ENCODE assay signal across 9 cellular contexts in genomic region chr5:152271420-152271819, GRCh38.
DNase-seq lines count a peak whose midpoint lies in the region; ATAC-seq, FAIRE-seq and TF ChIP-seq lines count a peak whose summit lies in the region.
"Had no signal": no experiment of that assay in that cellular context is flagged by ENCODE, and none has a peak within 500 bp of the region (broad histone marks: within the 10 kb centered on the region; RNA-seq: fewer than 3 reads in every experiment).

No MANE protein-coding gene starts in this region.

- no peak overlapping the region for H3K4me3 Mint-ChIP-seq in activated CD8-positive, alpha-beta T cell treated with anti-CD3 and anti-CD28 coated beads, Interleukin-2, amount 10 ng/mL, durations not matched to agents 7 days and 5 days

- H3K4me3 ChIP-seq in keratinocyte (ENCODE audit: control insufficient read depth in 2 of 3, extremely low read depth in 1 of 3, insufficient read depth in 2 of 3, low read depth in 1 of 3, low read length in 3 of 3) = no peak overlapping the region
- H3K4me3 ChIP-seq: ovary had no signal

- no peak overlapping the region for H2AFZ ChIP-seq in keratinocyte (ENCODE audit: control insufficient read depth, low read length)

- dilution Hi-C loops in keratinocyte (cut with MboI; ENCODE audit: extremely low pct_ligation_motif_present, low sequenced_read_pairs) = no loop called here

- H3K27ac ChIP-seq in keratinocyte (ENCODE audit: control insufficient read depth, insufficient read depth, low read length) = no peak overlapping the region
- H3K27ac ChIP-seq: ovary had no signal

- no peaks in the 10 kb centered on the region for H3K36me3 ChIP-seq in keratinocyte (ENCODE audit: control insufficient read depth in 2 of 2, extremely low read depth in 1 of 2, insufficient read depth in 2 of 2, low read length in 2 of 2)
- H3K36me3 ChIP-seq: ovary had no signal

- CTCF ChIA-PET in activated CD8-positive, alpha-beta T cell treated with anti-CD3 and anti-CD28 coated beads, Interleukin-2, amount 10 ng/mL, durations not matched to agents 7 days and 5 days (lab: Charles Lee) = no interaction called here

- no peak overlapping the region for H3K9ac ChIP-seq in keratinocyte (ENCODE audit: control insufficient read depth, extremely low read depth, insufficient read depth, low read length)

- TF ChIP-seq CTCF in keratinocyte (optimal IDR thresholded peaks at IDR 0.05 in 1 of 3, IDR thresholded peaks at IDR 0.05 in 1 of 3, conservative IDR thresholded peaks at IDR 0.05 in 1 of 3; ENCODE audit: extremely low read depth in 1 of 3, insufficient read depth in 2 of 3, low read length in 3 of 3) = peak; percentile 36 to 53 (median 40)

- H3K4me1 ChIP-seq in keratinocyte (ENCODE audit: control insufficient read depth, extremely low read depth, insufficient read depth, low read length) = no peaks in the 10 kb centered on the region

- no peaks in the 10 kb centered on the region for H4K20me1 ChIP-seq in keratinocyte (ENCODE audit: control insufficient read depth, extremely low read depth, insufficient read depth, low read length)

- H3K27me3 ChIP-seq in keratinocyte (ENCODE audit: control insufficient read depth, extremely low read depth, insufficient read depth, low read length) = no peaks in the 10 kb centered on the region
- H3K27me3 ChIP-seq: ovary had no signal

- H3K27me3 Mint-ChIP-seq in activated CD8-positive, alpha-beta T cell treated with anti-CD3 and anti-CD28 coated beads, Interleukin-2, amount 10 ng/mL, durations not matched to agents 7 days and 5 days (ENCODE audit: low read depth) = no peaks in the 10 kb centered on the region

- H3K4me1 Mint-ChIP-seq in activated CD8-positive, alpha-beta T cell treated with anti-CD3 and anti-CD28 coated beads, Interleukin-2, amount 10 ng/mL, durations not matched to agents 7 days and 5 days (ENCODE audit: low read depth) = no peaks in the 10 kb centered on the region

- peak; percentile 1 for DNase-seq in COLO668 (lab: John Stamatoyannopoulos, UW; ENCODE audit: unreplicated experiment)
- DNase-seq in SHP77 (lab: John Stamatoyannopoulos, UW) = peak; percentile 41 to 63
- no peak for DNase-seq in keratinocyte (ENCODE audit: low read depth, low spot score)
- DNase-seq in activated CD8-positive, alpha-beta T cell treated with anti-CD3 and anti-CD28 coated beads, Interleukin-2, amount 10 ng/mL, durations not matched to agents 7 days and 5 days = no peak
- no peak for DNase-seq in AG08395 (ENCODE audit: low spot score)

- no peak for FAIRE-seq in keratinocyte (lab: Jason Lieb, UNC)

- POLR2A ChIA-PET in activated CD8-positive, alpha-beta T cell treated with anti-CD3 and anti-CD28 coated beads, Interleukin-2, amount 10 ng/mL, durations not matched to agents 7 days and 5 days (lab: Charles Lee) = interaction anchor here (0.6 kb wide), 1 partner anchor 551 kb away, joined by 3 read pairs; no protein-coding TSS in a partner anchor

- no peaks in the 10 kb centered on the region for H3K79me2 ChIP-seq in keratinocyte (ENCODE audit: control insufficient read depth, insufficient read depth, low read length)

- H3K4me2 ChIP-seq in keratinocyte (ENCODE audit: control insufficient read depth, extremely low read depth, insufficient read depth, low read depth, low read length) = no peak overlapping the region

- peak; percentile 49 for ATAC-seq in HG03342 (IDR thresholded peaks at IDR 0.05; ENCODE audit: unreplicated experiment)
- ATAC-seq in HG03469 (IDR thresholded peaks at IDR 0.05; ENCODE audit: unreplicated experiment) = no peak
- ATAC-seq in activated CD8-positive, alpha-beta T cell treated with anti-CD3 and anti-CD28 coated beads, Interleukin-2, amount 10 ng/mL, durations not matched to agents 7 days and 5 days = no peak
- no peak for ATAC-seq in GM18873 (IDR thresholded peaks at IDR 0.05; ENCODE audit: low FRiP score, unreplicated experiment)

- no peaks in the 10 kb centered on the region for H3K36me3 Mint-ChIP-seq in activated CD8-positive, alpha-beta T cell treated with anti-CD3 and anti-CD28 coated beads, Interleukin-2, amount 10 ng/mL, durations not matched to agents 7 days and 5 days (ENCODE audit: low read depth)

- no peaks in the 10 kb centered on the region for H3K9me3 Mint-ChIP-seq in activated CD8-positive, alpha-beta T cell treated with anti-CD3 and anti-CD28 coated beads, Interleukin-2, amount 10 ng/mL, durations not matched to agents 7 days and 5 days (ENCODE audit: insufficient read depth)

- H3K27ac Mint-ChIP-seq in activated CD8-positive, alpha-beta T cell treated with anti-CD3 and anti-CD28 coated beads, Interleukin-2, amount 10 ng/mL, durations not matched to agents 7 days and 5 days = no peak overlapping the region

- H3K9me1 ChIP-seq in keratinocyte (ENCODE audit: control insufficient read depth, extremely low read depth, insufficient read depth, low read length) = no peaks in the 10 kb centered on the region

- no peaks in the 10 kb centered on the region for H3K9me3 ChIP-seq in keratinocyte (ENCODE audit: control insufficient read depth, low read depth, low read length)
- H3K9me3 ChIP-seq: ovary had no signal

Comparison
In these comparisons a context has a peak if more than half of its experiments do, and no peak if none do; other contexts are left out.
1. DNase-seq: peak in COLO668 (single experiment) and SHP77 (2 of 2); none in keratinocyte (single experiment), activated CD8-positive, alpha-beta T cell treated with anti-CD3 and anti-CD28 coated beads, Interleukin-2, amount 10 ng/mL, durations not matched to agents 7 days and 5 days (single experiment) and AG08395 (single experiment).